ENCODE assay signal across 8 cellular contexts in the genomic region with DNA sequence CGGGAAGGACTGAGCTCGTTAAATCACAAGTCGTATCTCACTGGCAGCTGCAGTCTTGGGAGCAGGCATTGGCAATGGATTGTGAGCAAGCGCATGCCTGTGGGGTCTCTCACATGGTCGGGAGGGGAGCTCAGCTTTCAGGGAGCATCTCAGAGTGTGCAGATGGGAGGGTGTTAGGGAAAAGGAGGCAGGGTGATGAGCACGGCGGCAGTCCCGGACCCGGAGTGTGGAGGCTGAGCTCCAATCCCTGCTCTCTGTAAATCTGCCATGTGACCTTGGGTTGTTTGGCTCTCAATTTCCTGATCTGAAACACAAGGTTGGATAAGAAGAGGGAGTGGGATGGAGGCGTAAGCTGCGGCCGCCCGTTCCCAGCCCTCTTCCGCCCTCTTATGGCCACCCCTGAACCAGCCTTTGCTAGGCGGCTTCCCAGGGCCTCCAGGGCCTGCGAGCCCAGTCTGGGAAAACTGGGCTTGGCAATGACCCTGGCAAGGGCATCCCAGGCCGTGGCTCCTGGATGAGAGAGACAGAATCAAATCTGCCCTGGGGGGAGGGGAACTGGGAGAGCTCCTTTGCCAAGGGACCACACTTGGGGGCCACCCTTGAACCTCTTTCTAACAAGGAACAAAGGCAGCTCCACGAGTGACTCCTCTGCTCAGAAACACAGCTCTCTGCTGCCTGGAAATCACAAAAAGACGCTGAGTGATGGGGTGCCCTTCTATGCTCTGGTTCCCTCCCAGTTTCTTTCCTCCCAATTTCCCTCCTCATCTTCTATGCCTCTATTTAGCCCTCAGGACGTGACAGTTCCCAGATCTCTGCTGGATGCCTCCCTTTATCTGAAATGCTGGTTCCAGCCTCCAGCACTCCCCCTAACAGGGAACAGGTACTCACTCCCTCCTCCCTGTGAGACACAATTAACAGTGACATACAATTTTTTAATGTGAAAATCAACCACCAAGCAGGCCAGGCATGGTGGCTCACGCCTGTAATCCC. TPM values are rescaled to one million over a fixed set of nuclear protein-coding genes. Genes with fewer than 3 reads are reported as not detected.
DNase-seq lines count a peak whose midpoint lies in the region; ATAC-seq and TF ChIP-seq lines count a peak whose summit lies in the region.

No MANE protein-coding gene starts in this region.

- no peak overlapping the region for H3K4me3 Mint-ChIP-seq in activated CD4-positive, alpha-beta T cell treated with anti-CD3 and anti-CD28 coated beads, Interleukin-2, amount 10 ng/mL, durations not matched to agents 24 days and 14 days
- peak overlapping the region in 7 of 8 donors; percentile 21 to 81 (median 72) for H3K4me3 Mint-ChIP-seq in naive B cell

- H3K36me3 ChIP-seq in WERI-Rb-1, result no peaks in the 10 kb centered on the region
- H3K36me3 ChIP-seq in vagina, result no peaks in the 10 kb centered on the region

- H3K4me1 ChIP-seq in vagina, result peaks cover 27% of the 10 kb centered on the region

- ATAC-seq in naive B cell (ENCODE audit: low read depth in 2 of 2) (peak in 1 of 2 donors; percentile 46), GM21381 (IDR thresholded peaks at IDR 0.05; ENCODE audit: unreplicated experiment) (no peak)

- peak; percentile 60 for DNase-seq in activated CD4-positive, alpha-beta T cell treated with anti-CD3 and anti-CD28 coated beads, Interleukin-2, amount 10 ng/mL, durations not matched to agents 24 days and 14 days
- no peak for DNase-seq in activated CD4-positive, alpha-beta T cell treated with anti-CD3 and anti-CD28 coated beads, Interleukin-2, amount 50 U/mL, for 4 hours
- DNase-seq in NCI-H1436 (lab: John Stamatoyannopoulos, UW), result peak; percentile 30
- DNase-seq in WERI-Rb-1, result peak; percentile 89
- DNase-seq in fibroblast of the aortic adventitia (ENCODE audit: low read depth), result peak; percentile 88
- DNase-seq in naive B cell, result peak; percentile 6
- DNase-seq in vagina (ENCODE audit: extremely low spot score in 2 of 2), result no peak

- H3K27ac ChIP-seq in WERI-Rb-1, result peak overlapping the region; percentile 67
- peak overlapping the region; percentile 62 for H3K27ac ChIP-seq in vagina

- H3K36me3 Mint-ChIP-seq in activated CD4-positive, alpha-beta T cell treated with anti-CD3 and anti-CD28 coated beads, Interleukin-2, amount 10 ng/mL, durations not matched to agents 24 days and 14 days (ENCODE audit: low read depth), result no peaks in the 10 kb centered on the region
- H3K36me3 Mint-ChIP-seq in naive B cell, result no peaks in the 10 kb centered on the region

- peak; percentile 92 for TF ChIP-seq CTCF in WERI-Rb-1 (IDR thresholded peaks at IDR 0.05; ENCODE audit: low read depth, low read length)
- peak; percentile 95 for TF ChIP-seq CTCF in fibroblast of the aortic adventitia (IDR thresholded peaks at IDR 0.05; ENCODE audit: insufficient read depth, low read length)
- TF ChIP-seq CTCF in vagina (IDR thresholded peaks at IDR 0.05), result peak; percentile 53 to 86 (median 82)

- no peaks in the 10 kb centered on the region for H3K9me3 Mint-ChIP-seq in activated CD4-positive, alpha-beta T cell treated with anti-CD3 and anti-CD28 coated beads, Interleukin-2, amount 10 ng/mL, durations not matched to agents 24 days and 14 days
- H3K9me3 Mint-ChIP-seq in naive B cell, result peaks cover 0 to 9% (median 0%) of the 10 kb centered on the region in 7 donors

- peaks cover 32% of the 10 kb centered on the region for H3K27me3 Mint-ChIP-seq in activated CD4-positive, alpha-beta T cell treated with anti-CD3 and anti-CD28 coated beads, Interleukin-2, amount 10 ng/mL, durations not matched to agents 24 days and 14 days
- H3K27me3 Mint-ChIP-seq in naive B cell, result peaks cover 29 to 39% (median 34%) of the 10 kb centered on the region in 3 donors

- peaks cover 5% of the 10 kb centered on the region for H3K4me1 Mint-ChIP-seq in activated CD4-positive, alpha-beta T cell treated with anti-CD3 and anti-CD28 coated beads, Interleukin-2, amount 10 ng/mL, durations not matched to agents 24 days and 14 days
- H3K4me1 Mint-ChIP-seq in naive B cell, result peaks cover 9 to 19% (median 16%) of the 10 kb centered on the region in 3 donors

- no peaks in the 10 kb centered on the region for H3K27me3 ChIP-seq in WERI-Rb-1 (ENCODE audit: insufficient read depth, low read depth, severe bottlenecking)
- H3K27me3 ChIP-seq in vagina, result no peaks in the 10 kb centered on the region

- H3K4me3 ChIP-seq in WERI-Rb-1 (ENCODE audit: low read depth, low read length) (peak overlapping the region; percentile 39), fibroblast of the aortic adventitia (ENCODE audit: low read depth, low read length) (peak overlapping the region; percentile 42), vagina (peak overlapping the region; percentile 21 to 30)

- H3K27ac Mint-ChIP-seq in activated CD4-positive, alpha-beta T cell treated with anti-CD3 and anti-CD28 coated beads, Interleukin-2, amount 10 ng/mL, durations not matched to agents 24 days and 14 days, result no peak overlapping the region
- peak overlapping the region in 2 of 6 donors; percentile 39 to 81 for H3K27ac Mint-ChIP-seq in naive B cell

- H3K9me3 ChIP-seq in WERI-Rb-1 (ENCODE audit: severe bottlenecking) (peaks cover 8% of the 10 kb centered on the region), vagina (no peaks in the 10 kb centered on the region)

- TF ChIP-seq POLR2A in vagina (IDR thresholded peaks at IDR 0.05), result no peak

- intact Hi-C loops in activated CD4-positive, alpha-beta T cell treated with anti-CD3 and anti-CD28 coated beads, Interleukin-2, amount 10 ng/mL, durations not matched to agents 24 days and 14 days (cut with micrococcal nuclease), result no loop called here
- intact Hi-C loops in vagina (cut with DNase I), result loop anchor here (5.0 kb wide), 1 partner anchor 132 kb away; no protein-coding TSS in a partner anchor

RNA-seq across cellular contexts. Expression of a gene that starts 41.7 kb away (rescaled TPM):
- total RNA-seq in activated CD4-positive, alpha-beta T cell treated with anti-CD3 and anti-CD28 coated beads, Interleukin-2, amount 10 ng/mL, durations not matched to agents 24 days and 14 days, result not detected in 2 replicates
- total RNA-seq in fibroblast of the aortic adventitia (ENCODE audit: low replicate concordance), result 14.3 and 62.5 TPM in 2 replicates
- polyA plus RNA-seq in naive B cell (ENCODE audit: low read depth in 6 of 6), result 1 to 10 TPM in 1 of 6 donors, under 1 TPM in 4, not detected in 1; 0.24 to 2.1 (median 0.43) TPM
- 5.2 TPM for total RNA-seq in vagina

Comparison
In these comparisons a context has a peak if more than half of its experiments do, and no peak if none do; other contexts are left out.
1. DNase-seq: peak in activated CD4-positive, alpha-beta T cell treated with anti-CD3 and anti-CD28 coated beads, Interleukin-2, amount 10 ng/mL, durations not matched to agents 24 days and 14 days (single experiment), NCI-H1436 (single experiment), WERI-Rb-1 (single experiment), fibroblast of the aortic adventitia (single experiment) and naive B cell (single experiment); none in activated CD4-positive, alpha-beta T cell treated with anti-CD3 and anti-CD28 coated beads, Interleukin-2, amount 50 U/mL, for 4 hours (0 of 2) and vagina (0 of 2).
2. Peak in every context shown above with its lines, with median percentiles within 50 percentile points of each other: H3K4me3 ChIP-seq and CTCF ChIP-seq.